Comparison of ENCODE assay signal across 8 cellular contexts in genomic region chr17:66192378-66192687, GRCh38.
DNase-seq lines count a peak whose midpoint lies in the region; TF ChIP-seq lines count a peak whose summit lies in the region.

No MANE protein-coding gene starts in this region.

- H3K79me2 ChIP-seq in KMS-11 (ENCODE audit: insufficient read depth, low read depth) = no peaks in the 10 kb centered on the region

- peak overlapping the region; percentile 66 to 80 (median 77) for H3K4me3 ChIP-seq in BLaER1 treated with 17β-estradiol and CSF1 and Interleukin-3, amounts not matched to agents 10 nM and 100 nM
- no peak overlapping the region for H3K4me3 ChIP-seq in KMS-11 (IDR thresholded peaks at IDR 0.05; ENCODE audit: insufficient read depth, low read depth, low read length)

- H3K9ac ChIP-seq in BLaER1 treated with 17β-estradiol and CSF1 and Interleukin-3, amounts not matched to agents 10 nM and 100 nM = peak overlapping the region; percentile 56 to 86 (median 84); a peak in 20 of 22 replicates
- H3K9ac ChIP-seq in KMS-11 = no peak overlapping the region

- no peaks in the 10 kb centered on the region for H3K36me3 ChIP-seq in BLaER1 treated with 17β-estradiol and CSF1 and Interleukin-3, amounts not matched to agents 10 nM and 100 nM
- H3K36me3 ChIP-seq in KMS-11 (ENCODE audit: insufficient read depth) = no peaks in the 10 kb centered on the region

- intact Hi-C loops in dendritic cell treated with granulocyte-macrophage colony-stimulating factor and Interleukin-4, amounts not matched to agents 40 ng/mL and 50 ng/mL, for 4 days (cut with micrococcal nuclease) = loop anchor here (10.0 kb wide), 1 partner anchor 282 kb away; no protein-coding TSS in a partner anchor
- intact Hi-C loops in posterior cingulate gyrus (cut with DNase I) = no loop called here

- no peaks in the 10 kb centered on the region for H3K36me3 Mint-ChIP-seq in dendritic cell treated with granulocyte-macrophage colony-stimulating factor and Interleukin-4, amounts not matched to agents 40 ng/mL and 50 ng/mL, for 4 days (ENCODE audit: low read depth)
- H3K36me3 Mint-ChIP-seq in nephron progenitor cell (ENCODE audit: low read depth) = no peaks in the 10 kb centered on the region

- H3K27me3 ChIP-seq in BLaER1 treated with 17β-estradiol and CSF1 and Interleukin-3, amounts not matched to agents 10 nM and 100 nM = no peaks in the 10 kb centered on the region
- no peaks in the 10 kb centered on the region for H3K27me3 ChIP-seq in KMS-11 (ENCODE audit: insufficient read depth, low read depth)

- H3K4me3 Mint-ChIP-seq in dendritic cell treated with granulocyte-macrophage colony-stimulating factor and Interleukin-4, amounts not matched to agents 40 ng/mL and 50 ng/mL, for 4 days = peak overlapping the region; percentile 79
- H3K4me3 Mint-ChIP-seq in nephron progenitor cell = peak overlapping the region; percentile 90

- DNase-seq in nephron progenitor cell = no peak
- DNase-seq in COLO668 (lab: John Stamatoyannopoulos, UW; ENCODE audit: unreplicated experiment) = no peak
- DNase-seq in posterior cingulate gyrus = no peak
- no peak for DNase-seq in NOMO-1 treated with dmso at 0.1 percent for 144 hours (lab: John Stamatoyannopoulos, UW; ENCODE audit: unreplicated experiment)
- DNase-seq in stimulated activated CD4-positive, alpha-beta T cell treated with anti-CD3 and anti-CD28 coated beads, Interleukin-4, amount 100 ng/mL, for 1 hour = no peak

- peak overlapping the region in 10 of 11 experiments; percentile 58 to 84 (median 78); a peak in 19 of 22 replicates for H3K27ac ChIP-seq in BLaER1 treated with 17β-estradiol and CSF1 and Interleukin-3, amounts not matched to agents 10 nM and 100 nM
- peak overlapping the region; percentile 46 for H3K27ac ChIP-seq in KMS-11

- peak overlapping the region; percentile 95 for H2AFZ ChIP-seq in KMS-11 (ENCODE audit: low read depth)

- H3K4me1 ChIP-seq in BLaER1 treated with 17β-estradiol and CSF1 and Interleukin-3, amounts not matched to agents 10 nM and 100 nM = peaks cover 12 to 44% (median 34%) of the 10 kb centered on the region in 10 experiments
- H3K4me1 ChIP-seq in KMS-11 (ENCODE audit: low read depth, poor library complexity, severe bottlenecking) = peaks cover 23% of the 10 kb centered on the region

- H3K4me1 Mint-ChIP-seq in dendritic cell treated with granulocyte-macrophage colony-stimulating factor and Interleukin-4, amounts not matched to agents 40 ng/mL and 50 ng/mL, for 4 days (ENCODE audit: low read depth) = no peaks in the 10 kb centered on the region
- H3K4me1 Mint-ChIP-seq in nephron progenitor cell = peaks cover 21% of the 10 kb centered on the region

- H3K27ac Mint-ChIP-seq in dendritic cell treated with granulocyte-macrophage colony-stimulating factor and Interleukin-4, amounts not matched to agents 40 ng/mL and 50 ng/mL, for 4 days = peak overlapping the region; percentile 83
- peak overlapping the region; percentile 60 for H3K27ac Mint-ChIP-seq in nephron progenitor cell

- H3K9me3 ChIP-seq in BLaER1 treated with 17β-estradiol and CSF1 and Interleukin-3, amounts not matched to agents 10 nM and 100 nM (replicated peaks in 1 of 11) = no peaks in the 10 kb centered on the region

- no peaks in the 10 kb centered on the region for H4K20me1 ChIP-seq in BLaER1 treated with 17β-estradiol and CSF1 and Interleukin-3, amounts not matched to agents 10 nM and 100 nM
- H4K20me1 ChIP-seq in KMS-11 (ENCODE audit: insufficient read depth) = no peaks in the 10 kb centered on the region

- H3K4me2 ChIP-seq in BLaER1 treated with 17β-estradiol and CSF1 and Interleukin-3, amounts not matched to agents 10 nM and 100 nM = peak overlapping the region; percentile 81 to 99 (median 91)
- peak overlapping the region; percentile 94 for H3K4me2 ChIP-seq in KMS-11

- TF ChIP-seq CTCF in KMS-11 (conservative IDR thresholded peaks at IDR 0.05; ENCODE audit: low read depth, low read length) = no peak
- TF ChIP-seq CTCF in nephron progenitor cell (IDR thresholded peaks at IDR 0.05) = no peak

- no peaks in the 10 kb centered on the region for H3K9me3 Mint-ChIP-seq in dendritic cell treated with granulocyte-macrophage colony-stimulating factor and Interleukin-4, amounts not matched to agents 40 ng/mL and 50 ng/mL, for 4 days
- H3K9me3 Mint-ChIP-seq in nephron progenitor cell = no peaks in the 10 kb centered on the region

- H3K27me3 Mint-ChIP-seq in dendritic cell treated with granulocyte-macrophage colony-stimulating factor and Interleukin-4, amounts not matched to agents 40 ng/mL and 50 ng/mL, for 4 days = no peaks in the 10 kb centered on the region
- H3K27me3 Mint-ChIP-seq in nephron progenitor cell (ENCODE audit: low read depth, poor library complexity) = peaks cover 2% of the 10 kb centered on the region
